Comparison of ENCODE assay signal across 1 cellular context in genomic region chr19:47422417-47423163, GRCh38.
TF ChIP-seq lines count a peak whose summit lies in the region.

No MANE protein-coding gene starts in this region.

TF ChIP-seq in WTC11, 78 proteins besides CTCF, POLR2A, EP300 and RAD21 (continued from another document):
- TF ChIP-seq AFF4 (CRISPR knock-in tag; IDR thresholded peaks at IDR 0.05; ENCODE audit: borderline replicate concordance) (no peak), ZNF396 (CRISPR knock-in tag; IDR thresholded peaks at IDR 0.05; ENCODE audit: borderline replicate concordance) (no peak), NR3C1 (CRISPR knock-in tag; conservative IDR thresholded peaks at IDR 0.05; ENCODE audit: low read depth) (no peak), ZSCAN18 (CRISPR knock-in tag; IDR thresholded peaks at IDR 0.05) (no peak), NR2C2 (CRISPR knock-in tag; IDR thresholded peaks at IDR 0.05) (no peak), ELF4 (CRISPR knock-in tag; IDR thresholded peaks at IDR 0.05; ENCODE audit: low read depth) (no peak), MLX (CRISPR knock-in tag; IDR thresholded peaks at IDR 0.05) (no peak), NFE2L1 (CRISPR knock-in tag; IDR thresholded peaks at IDR 0.05) (no peak)
- TF ChIP-seq, protein P1, sequence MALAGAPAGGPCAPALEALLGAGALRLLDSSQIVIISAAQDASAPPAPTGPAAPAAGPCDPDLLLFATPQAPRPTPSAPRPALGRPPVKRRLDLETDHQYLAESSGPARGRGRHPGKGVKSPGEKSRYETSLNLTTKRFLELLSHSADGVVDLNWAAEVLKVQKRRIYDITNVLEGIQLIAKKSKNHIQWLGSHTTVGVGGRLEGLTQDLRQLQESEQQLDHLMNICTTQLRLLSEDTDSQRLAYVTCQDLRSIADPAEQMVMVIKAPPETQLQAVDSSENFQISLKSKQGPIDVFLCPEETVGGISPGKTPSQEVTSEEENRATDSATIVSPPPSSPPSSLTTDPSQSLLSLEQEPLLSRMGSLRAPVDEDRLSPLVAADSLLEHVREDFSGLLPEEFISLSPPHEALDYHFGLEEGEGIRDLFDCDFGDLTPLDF (CRISPR knock-in tag; IDR thresholded peaks at IDR 0.05) = no peak
- TF ChIP-seq, protein P2, sequence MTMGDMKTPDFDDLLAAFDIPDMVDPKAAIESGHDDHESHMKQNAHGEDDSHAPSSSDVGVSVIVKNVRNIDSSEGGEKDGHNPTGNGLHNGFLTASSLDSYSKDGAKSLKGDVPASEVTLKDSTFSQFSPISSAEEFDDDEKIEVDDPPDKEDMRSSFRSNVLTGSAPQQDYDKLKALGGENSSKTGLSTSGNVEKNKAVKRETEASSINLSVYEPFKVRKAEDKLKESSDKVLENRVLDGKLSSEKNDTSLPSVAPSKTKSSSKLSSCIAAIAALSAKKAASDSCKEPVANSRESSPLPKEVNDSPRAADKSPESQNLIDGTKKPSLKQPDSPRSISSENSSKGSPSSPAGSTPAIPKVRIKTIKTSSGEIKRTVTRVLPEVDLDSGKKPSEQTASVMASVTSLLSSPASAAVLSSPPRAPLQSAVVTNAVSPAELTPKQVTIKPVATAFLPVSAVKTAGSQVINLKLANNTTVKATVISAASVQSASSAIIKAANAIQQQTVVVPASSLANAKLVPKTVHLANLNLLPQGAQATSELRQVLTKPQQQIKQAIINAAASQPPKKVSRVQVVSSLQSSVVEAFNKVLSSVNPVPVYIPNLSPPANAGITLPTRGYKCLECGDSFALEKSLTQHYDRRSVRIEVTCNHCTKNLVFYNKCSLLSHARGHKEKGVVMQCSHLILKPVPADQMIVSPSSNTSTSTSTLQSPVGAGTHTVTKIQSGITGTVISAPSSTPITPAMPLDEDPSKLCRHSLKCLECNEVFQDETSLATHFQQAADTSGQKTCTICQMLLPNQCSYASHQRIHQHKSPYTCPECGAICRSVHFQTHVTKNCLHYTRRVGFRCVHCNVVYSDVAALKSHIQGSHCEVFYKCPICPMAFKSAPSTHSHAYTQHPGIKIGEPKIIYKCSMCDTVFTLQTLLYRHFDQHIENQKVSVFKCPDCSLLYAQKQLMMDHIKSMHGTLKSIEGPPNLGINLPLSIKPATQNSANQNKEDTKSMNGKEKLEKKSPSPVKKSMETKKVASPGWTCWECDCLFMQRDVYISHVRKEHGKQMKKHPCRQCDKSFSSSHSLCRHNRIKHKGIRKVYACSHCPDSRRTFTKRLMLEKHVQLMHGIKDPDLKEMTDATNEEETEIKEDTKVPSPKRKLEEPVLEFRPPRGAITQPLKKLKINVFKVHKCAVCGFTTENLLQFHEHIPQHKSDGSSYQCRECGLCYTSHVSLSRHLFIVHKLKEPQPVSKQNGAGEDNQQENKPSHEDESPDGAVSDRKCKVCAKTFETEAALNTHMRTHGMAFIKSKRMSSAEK (CRISPR knock-in tag; IDR thresholded peaks at IDR 0.05; ENCODE audit: borderline replicate concordance) = no peak
- TF ChIP-seq, protein P3, sequence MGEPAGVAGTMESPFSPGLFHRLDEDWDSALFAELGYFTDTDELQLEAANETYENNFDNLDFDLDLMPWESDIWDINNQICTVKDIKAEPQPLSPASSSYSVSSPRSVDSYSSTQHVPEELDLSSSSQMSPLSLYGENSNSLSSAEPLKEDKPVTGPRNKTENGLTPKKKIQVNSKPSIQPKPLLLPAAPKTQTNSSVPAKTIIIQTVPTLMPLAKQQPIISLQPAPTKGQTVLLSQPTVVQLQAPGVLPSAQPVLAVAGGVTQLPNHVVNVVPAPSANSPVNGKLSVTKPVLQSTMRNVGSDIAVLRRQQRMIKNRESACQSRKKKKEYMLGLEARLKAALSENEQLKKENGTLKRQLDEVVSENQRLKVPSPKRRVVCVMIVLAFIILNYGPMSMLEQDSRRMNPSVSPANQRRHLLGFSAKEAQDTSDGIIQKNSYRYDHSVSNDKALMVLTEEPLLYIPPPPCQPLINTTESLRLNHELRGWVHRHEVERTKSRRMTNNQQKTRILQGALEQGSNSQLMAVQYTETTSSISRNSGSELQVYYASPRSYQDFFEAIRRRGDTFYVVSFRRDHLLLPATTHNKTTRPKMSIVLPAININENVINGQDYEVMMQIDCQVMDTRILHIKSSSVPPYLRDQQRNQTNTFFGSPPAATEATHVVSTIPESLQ (CRISPR knock-in tag; IDR thresholded peaks at IDR 0.05) = no peak
- TF ChIP-seq, protein P4, sequence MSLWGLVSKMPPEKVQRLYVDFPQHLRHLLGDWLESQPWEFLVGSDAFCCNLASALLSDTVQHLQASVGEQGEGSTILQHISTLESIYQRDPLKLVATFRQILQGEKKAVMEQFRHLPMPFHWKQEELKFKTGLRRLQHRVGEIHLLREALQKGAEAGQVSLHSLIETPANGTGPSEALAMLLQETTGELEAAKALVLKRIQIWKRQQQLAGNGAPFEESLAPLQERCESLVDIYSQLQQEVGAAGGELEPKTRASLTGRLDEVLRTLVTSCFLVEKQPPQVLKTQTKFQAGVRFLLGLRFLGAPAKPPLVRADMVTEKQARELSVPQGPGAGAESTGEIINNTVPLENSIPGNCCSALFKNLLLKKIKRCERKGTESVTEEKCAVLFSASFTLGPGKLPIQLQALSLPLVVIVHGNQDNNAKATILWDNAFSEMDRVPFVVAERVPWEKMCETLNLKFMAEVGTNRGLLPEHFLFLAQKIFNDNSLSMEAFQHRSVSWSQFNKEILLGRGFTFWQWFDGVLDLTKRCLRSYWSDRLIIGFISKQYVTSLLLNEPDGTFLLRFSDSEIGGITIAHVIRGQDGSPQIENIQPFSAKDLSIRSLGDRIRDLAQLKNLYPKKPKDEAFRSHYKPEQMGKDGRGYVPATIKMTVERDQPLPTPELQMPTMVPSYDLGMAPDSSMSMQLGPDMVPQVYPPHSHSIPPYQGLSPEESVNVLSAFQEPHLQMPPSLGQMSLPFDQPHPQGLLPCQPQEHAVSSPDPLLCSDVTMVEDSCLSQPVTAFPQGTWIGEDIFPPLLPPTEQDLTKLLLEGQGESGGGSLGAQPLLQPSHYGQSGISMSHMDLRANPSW (CRISPR knock-in tag; conservative IDR thresholded peaks at IDR 0.05; ENCODE audit: low read depth) = no peak
